15 cellular contexts compared by ENCODE assay signal in genomic region chr13:95714142-95714832, GRCh38. TPM values are rescaled to one million over a fixed set of nuclear protein-coding genes. Genes with fewer than 3 reads are reported as not detected.
DNase-seq lines count a peak whose midpoint lies in the region; ATAC-seq and TF ChIP-seq lines count a peak whose summit lies in the region.
"Had no signal": no experiment of that assay in that cellular context is flagged by ENCODE, and none has a peak within 500 bp of the region (broad histone marks: within the 10 kb centered on the region; RNA-seq: fewer than 3 reads in every experiment).

No MANE protein-coding gene starts in this region.

- H3K4me1 Mint-ChIP-seq in activated T-cell treated with anti-CD3 and anti-CD28 coated beads, Interleukin-2, amount 50 U/mL, for 24 hours (ENCODE audit: low read depth) = peaks cover 1% of the 10 kb centered on the region

- POLR2A ChIA-PET in BJ (lab: Charles Lee) = no interaction called here

- ATAC-seq in lower lobe of right lung = peak; percentile 51 to 61
- ATAC-seq in HG03571 (IDR thresholded peaks at IDR 0.05; ENCODE audit: unreplicated experiment) = no peak
- ATAC-seq in GM18907 (IDR thresholded peaks at IDR 0.05; ENCODE audit: unreplicated experiment) = no peak
- ATAC-seq: activated CD8-positive, alpha-beta T cell treated with anti-CD3 and anti-CD28 coated beads for 36 hours; CD8-positive, alpha-beta T cell; T-cell had no signal

- H3K4me1 ChIP-seq in lower lobe of right lung = no peaks in the 10 kb centered on the region
- H3K4me1 ChIP-seq: tibial nerve had no signal

- DNase-seq in BJ (ENCODE audit: low read depth) (peak; percentile 80), MV-4-11 (lab: John Stamatoyannopoulos, UW) (peak; percentile 54), cardiac fibroblast (ENCODE audit: low read depth in 2 of 2) (peak; percentile 59 to 94), lower lobe of right lung (no peak), cerebellar cortex (ENCODE audit: low spot score) (no peak)
- DNase-seq in activated T-cell treated with anti-CD3 and anti-CD28 coated beads, Interleukin-2, amount 50 U/mL, for 24 hours = no peak
- DNase-seq: activated CD8-positive, alpha-beta T cell treated with anti-CD3 and anti-CD28 coated beads for 36 hours; activated naive CD4-positive, alpha-beta T cell treated with anti-CD3 and anti-CD28 coated beads, Interleukin-2, amount 50 U/mL, for 16 hours; CD8-positive, alpha-beta T cell; NCI-H1092; NCI-H526 treated with DMSO at 0.1 percent for 48 hours; T-cell had no signal

- H3K4me3 ChIP-seq in BJ (ENCODE audit: low read depth, low read length) = no peak overlapping the region
- no peak overlapping the region for H3K4me3 ChIP-seq in cardiac fibroblast (replicated peaks in 1 of 2; ENCODE audit: low read depth in 2 of 2, low read length in 2 of 2)
- H3K4me3 ChIP-seq in lower lobe of right lung = no peak overlapping the region
- H3K4me3 ChIP-seq: tibial nerve had no signal

- CTCF ChIA-PET in BJ (lab: Yijun Ruan, JAX) = interaction anchor here (1.6 kb wide), 1 partner anchor 9 kb away, joined by 3 read pairs; no protein-coding TSS in a partner anchor

- intact Hi-C loops in lower lobe of right lung (cut with DNase I) = no loop called here

- no peak overlapping the region for H3K4me3 Mint-ChIP-seq in activated T-cell treated with anti-CD3 and anti-CD28 coated beads, Interleukin-2, amount 50 U/mL, for 24 hours
- H3K4me3 Mint-ChIP-seq: activated CD8-positive, alpha-beta T cell treated with anti-CD3 and anti-CD28 coated beads for 36 hours; CD8-positive, alpha-beta T cell; T-cell had no signal

- H3K36me3 ChIP-seq in BJ (ENCODE audit: control insufficient read depth, insufficient read depth, low read length) (no peaks in the 10 kb centered on the region; the same call in 1 of the 2 replicates), lower lobe of right lung (peaks cover 37% of the 10 kb centered on the region)

- no peak overlapping the region for H3K27ac ChIP-seq in lower lobe of right lung
- H3K27ac ChIP-seq: tibial nerve had no signal

- peaks cover 7% of the 10 kb centered on the region for H3K9me3 Mint-ChIP-seq in activated T-cell treated with anti-CD3 and anti-CD28 coated beads, Interleukin-2, amount 50 U/mL, for 24 hours

- no peaks in the 10 kb centered on the region for H3K9me3 ChIP-seq in lower lobe of right lung

- H3K27ac Mint-ChIP-seq in activated T-cell treated with anti-CD3 and anti-CD28 coated beads, Interleukin-2, amount 50 U/mL, for 24 hours = no peak overlapping the region
- H3K27ac Mint-ChIP-seq: activated CD8-positive, alpha-beta T cell treated with anti-CD3 and anti-CD28 coated beads for 36 hours; CD8-positive, alpha-beta T cell; T-cell had no signal

- peaks cover 90% of the 10 kb centered on the region for H3K36me3 Mint-ChIP-seq in activated T-cell treated with anti-CD3 and anti-CD28 coated beads, Interleukin-2, amount 50 U/mL, for 24 hours (ENCODE audit: low read depth)

- no peaks in the 10 kb centered on the region for H3K27me3 Mint-ChIP-seq in activated T-cell treated with anti-CD3 and anti-CD28 coated beads, Interleukin-2, amount 50 U/mL, for 24 hours
- H3K27me3 Mint-ChIP-seq: activated CD8-positive, alpha-beta T cell treated with anti-CD3 and anti-CD28 coated beads for 36 hours; T-cell had no signal

- no peaks in the 10 kb centered on the region for H3K27me3 ChIP-seq in BJ (ENCODE audit: control insufficient read depth, insufficient read depth, low read length)
- H3K27me3 ChIP-seq in lower lobe of right lung (ENCODE audit: low read depth) = no peaks in the 10 kb centered on the region
- H3K27me3 ChIP-seq: tibial nerve had no signal

- TF ChIP-seq CTCF in BJ (IDR thresholded peaks at IDR 0.05; ENCODE audit: insufficient read depth, low read depth, low read length) (no peak), cardiac fibroblast (IDR thresholded peaks at IDR 0.05; ENCODE audit: low read depth, low read length) (no peak), lower lobe of right lung (IDR thresholded peaks at IDR 0.05) (no peak)

RNA-seq across cellular contexts. Expression of gene DNAJC3, which starts 37.3 kb away (rescaled TPM):
- polyA plus RNA-seq in BJ (2011; rRNA removed) = 10.6 and 19.9 TPM in 2 replicates
- polyA minus RNA-seq in BJ (2011; rRNA and poly(A)+ RNA removed) = 18.7 and 19.4 TPM in 2 replicates
- 56.7 TPM for total RNA-seq in lower lobe of right lung

Comparison
In these comparisons a context has a peak if more than half of its experiments do, and no peak if none do; other contexts are left out.
1. DNase-seq: peak in BJ (single experiment), MV-4-11 (single experiment) and cardiac fibroblast (2 of 2); none in lower lobe of right lung (single experiment), cerebellar cortex (single experiment) and activated T-cell treated with anti-CD3 and anti-CD28 coated beads, Interleukin-2, amount 50 U/mL, for 24 hours (single experiment).
2. ATAC-seq: peak in lower lobe of right lung (2 of 2); none in HG03571 (single experiment) and GM18907 (single experiment).